In genomic region chr2:64453710-64454315, GRCh38 we compare ENCODE assay signal across 8 cellular contexts. TPM values are rescaled to one million over a fixed set of nuclear protein-coding genes. Genes with fewer than 3 reads are reported as not detected.
A peak's percentile ranks its signal among the peaks of the same experiment; 100 is the strongest.
DNase-seq lines count a peak whose midpoint lies in the region; ATAC-seq, FAIRE-seq and TF ChIP-seq lines count a peak whose summit lies in the region.

LGALSL (plus strand) TSS chr2:64454162; CDS start chr2:64454546, 384 bp downstream.

- H3K9me3 ChIP-seq in keratinocyte (ENCODE audit: control insufficient read depth, low read depth, low read length): no peaks in the 10 kb centered on the region

- H3K9me1 ChIP-seq in keratinocyte (ENCODE audit: control insufficient read depth, extremely low read depth, insufficient read depth, low read length): no peaks in the 10 kb centered on the region

- peak within 1 kb of the TSS; percentile 53 for H2AFZ ChIP-seq in keratinocyte (ENCODE audit: control insufficient read depth, low read length)

- peak within 1 kb of the TSS; percentile 96 for H3K4me2 ChIP-seq in keratinocyte (ENCODE audit: control insufficient read depth, extremely low read depth, insufficient read depth, low read depth, low read length)

- H3K9ac ChIP-seq in keratinocyte (ENCODE audit: control insufficient read depth, extremely low read depth, insufficient read depth, low read length): peak within 1 kb of the TSS; percentile 86

- H3K36me3 ChIP-seq in keratinocyte (ENCODE audit: control insufficient read depth in 2 of 2, extremely low read depth in 1 of 2, insufficient read depth in 2 of 2, low read length in 2 of 2): peaks cover 9 to 19% of the 10 kb centered on the region in 2 experiments

- H3K27me3 ChIP-seq in keratinocyte (ENCODE audit: control insufficient read depth, extremely low read depth, insufficient read depth, low read length): no peaks in the 10 kb centered on the region

- H4K20me1 ChIP-seq in keratinocyte (ENCODE audit: control insufficient read depth, extremely low read depth, insufficient read depth, low read length): no peaks in the 10 kb centered on the region

- dilution Hi-C loops in keratinocyte (cut with MboI; ENCODE audit: extremely low pct_ligation_motif_present, low sequenced_read_pairs): no loop called here

- H3K79me2 ChIP-seq in keratinocyte (ENCODE audit: control insufficient read depth, insufficient read depth, low read length): peaks cover 2% of the 10 kb centered on the region

- DNase-seq in COLO829 (ENCODE audit: low spot score) (peak; percentile 24), RWPE1 (ENCODE audit: low spot score) (peak; percentile 62), cerebellar cortex (ENCODE audit: low spot score) (peak; percentile 83), keratinocyte (ENCODE audit: low read depth, low spot score) (no peak), NCI-H1092 treated with DMSO at 0.1 percent for 48 hours (lab: John Stamatoyannopoulos, UW) (no peak)
- peak; percentile 8 to 14 for DNase-seq in stimulated activated CD8-positive, alpha-beta memory T cell treated with anti-CD3 and anti-CD28 coated beads, Interleukin-15, amount 100 ng/mL, for 48 hours (ENCODE audit: low read depth in 2 of 2)

- TF ChIP-seq CTCF in RWPE1 (conservative IDR thresholded peaks at IDR 0.05; ENCODE audit: low read depth) (no peak), keratinocyte (optimal IDR thresholded peaks at IDR 0.05 in 1 of 3, IDR thresholded peaks at IDR 0.05 in 1 of 3, conservative IDR thresholded peaks at IDR 0.05 in 1 of 3; ENCODE audit: extremely low read depth in 1 of 3, insufficient read depth in 2 of 3, low read length in 3 of 3) (no peak)

- peak within 1 kb of the TSS; percentile 72 to 82 (median 77) for H3K4me3 ChIP-seq in keratinocyte (ENCODE audit: control insufficient read depth in 2 of 3, extremely low read depth in 1 of 3, insufficient read depth in 2 of 3, low read depth in 1 of 3, low read length in 3 of 3)

- H3K27ac ChIP-seq in RWPE1: peak within 1 kb of the TSS; percentile 95
- H3K27ac ChIP-seq in keratinocyte (ENCODE audit: control insufficient read depth, insufficient read depth, low read length): peak within 1 kb of the TSS; percentile 95

- CTCF ChIA-PET in RWPE1 (lab: Yijun Ruan, JAX): interaction anchor here (0.5 to 1.5 kb wide), 3 partner anchors 10 to 123 kb away, joined by 3 to 6 read pairs (median 3); no protein-coding TSS in a partner anchor

- H3K4me1 ChIP-seq in keratinocyte (ENCODE audit: control insufficient read depth, extremely low read depth, insufficient read depth, low read length): peaks cover 18% of the 10 kb centered on the region

- POLR2A ChIA-PET in RWPE1 (lab: Yijun Ruan, JAX; ENCODE audit: low non-redundant PET): no interaction called here

- FAIRE-seq in keratinocyte (lab: Jason Lieb, UNC): no peak

- ATAC-seq in GM19035 (IDR thresholded peaks at IDR 0.05; ENCODE audit: unreplicated experiment) (peak; percentile 66), HG03159 (IDR thresholded peaks at IDR 0.05; ENCODE audit: unreplicated experiment) (peak; percentile 47)

RNA-seq across cellular contexts. Expression of gene LGALSL, which starts in this region (rescaled TPM):
- polyA plus RNA-seq in keratinocyte: 55.4 to 64.9 TPM (median 59.9 TPM) in 3 replicates
- polyA plus RNA-seq in keratinocyte (2011; ENCODE audit: low read depth): 137 TPM
- polyA plus RNA-seq in keratinocyte (2011; cell fraction: cytosol; rRNA removed): 47.0 and 57.3 TPM in 2 replicates
- polyA plus RNA-seq in keratinocyte (2011; cell fraction: nucleus; rRNA removed): 52.9 and 61.4 TPM in 2 replicates
- 38.8 and 160 TPM in 2 replicates for polyA plus RNA-seq in keratinocyte (2012; ENCODE audit: low replicate concordance)
- polyA minus RNA-seq in keratinocyte: 48.8 to 72.1 TPM (median 60.8 TPM) in 3 replicates
- 40.1 TPM for polyA minus RNA-seq in keratinocyte (2011; cell fraction: cytosol; rRNA and poly(A)+ RNA removed)
- 26.3 and 38.1 TPM in 2 replicates for polyA minus RNA-seq in keratinocyte (2011; cell fraction: nucleus; rRNA and poly(A)+ RNA removed)

Comparison
In these comparisons a context has a peak if more than half of its experiments do, and no peak if none do; other contexts are left out.
1. DNase-seq: peak in COLO829 (single experiment), RWPE1 (single experiment), cerebellar cortex (single experiment) and stimulated activated CD8-positive, alpha-beta memory T cell treated with anti-CD3 and anti-CD28 coated beads, Interleukin-15, amount 100 ng/mL, for 48 hours (2 of 2); none in keratinocyte (single experiment) and NCI-H1092 treated with DMSO at 0.1 percent for 48 hours (single experiment).